In the genomic region with DNA sequence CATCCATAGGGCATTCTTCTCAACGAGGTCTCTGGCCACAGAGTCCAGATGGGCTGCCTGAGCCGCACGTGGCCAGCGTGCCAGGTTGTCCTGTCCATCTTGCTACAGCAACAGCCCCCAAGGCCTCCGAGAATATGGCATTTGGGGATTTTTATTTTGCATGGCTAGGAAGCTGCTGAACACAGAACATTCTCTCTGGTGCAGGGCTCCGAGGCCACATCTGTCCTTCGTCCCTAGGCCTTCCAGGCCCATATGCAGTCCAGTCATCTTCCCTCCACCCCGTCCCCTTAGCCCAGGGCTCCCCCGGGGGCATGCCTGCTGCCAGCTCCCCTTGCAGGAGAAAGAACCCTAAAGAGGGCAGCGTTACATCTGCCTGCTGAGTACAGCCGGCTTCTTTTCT, we compare ENCODE assay signal across 11 cellular contexts. TPM values are rescaled to one million over a fixed set of nuclear protein-coding genes. Genes with fewer than 3 reads are reported as not detected.
DNase-seq lines count a peak whose midpoint lies in the region; ATAC-seq, FAIRE-seq and TF ChIP-seq lines count a peak whose summit lies in the region.
"Had no signal": no experiment of that assay in that cellular context is flagged by ENCODE, and none has a peak within 500 bp of the region (broad histone marks: within the 10 kb centered on the region; RNA-seq: fewer than 3 reads in every experiment).

No MANE protein-coding gene starts in this region.

- DNase-seq in NCI-H2171 treated with DMSO at 0.1 percent for 48 hours (lab: John Stamatoyannopoulos, UW) (peak; percentile 20), NCI-H2171 (lab: John Stamatoyannopoulos, UW) (no peak), esophagus muscularis mucosa (ENCODE audit: extremely low spot score) (no peak), retina (peak; percentile 54), SJCRH30 (no peak), D721Med (ENCODE audit: insufficient read length, low spot score) (no peak)
- DNase-seq: NCI-H446 treated with DMSO at 0.1 percent for 48 hours had no signal

- H3K27ac ChIP-seq in esophagus muscularis mucosa (replicated peaks in 1 of 4) (peak overlapping the region; percentile 64 to 100 (median 84)), SJCRH30 (no peak overlapping the region)

- H3K4me1 ChIP-seq in Loucy (ENCODE audit: insufficient read depth, low read length, poor library complexity, severe bottlenecking), result peaks cover 27% of the 10 kb centered on the region
- peaks cover 55 to 75% (median 68%) of the 10 kb centered on the region in 4 donors for H3K4me1 ChIP-seq in esophagus muscularis mucosa
- H3K4me1 ChIP-seq in SJCRH30, result no peaks in the 10 kb centered on the region

- intact Hi-C loops in esophagus muscularis mucosa (cut with DNase I), result loop anchor here (5.0 to 10.0 kb wide), 3 partner anchors 36 to 254 kb away; no protein-coding TSS in a partner anchor

- no peaks in the 10 kb centered on the region for H3K9me3 ChIP-seq in Loucy (ENCODE audit: insufficient read depth, low read depth, low read length)
- no peaks in the 10 kb centered on the region for H3K9me3 ChIP-seq in esophagus muscularis mucosa
- H3K9me3 ChIP-seq in SJCRH30 (replicated peaks), result no peaks in the 10 kb centered on the region

- TF ChIP-seq CTCF in Loucy (conservative IDR thresholded peaks at IDR 0.05; ENCODE audit: low read length) (0 out of 2 replicates have a peak, but pooled peaks have one; percentile 16), esophagus muscularis mucosa (IDR thresholded peaks at IDR 0.05) (no peak), D721Med (IDR thresholded peaks at IDR 0.05; ENCODE audit: insufficient read depth, missing control alignments) (no peak)

- TF ChIP-seq EP300 in esophagus muscularis mucosa (IDR thresholded peaks at IDR 0.05), result no peak

- H3K79me2 ChIP-seq in Loucy (ENCODE audit: insufficient read depth, low read length), result peaks cover 54% of the 10 kb centered on the region

- H3K27me3 ChIP-seq in Loucy (ENCODE audit: insufficient read depth, low read length, poor library complexity, severe bottlenecking) (no peaks in the 10 kb centered on the region), esophagus muscularis mucosa (no peaks in the 10 kb centered on the region), SJCRH30 (no peaks in the 10 kb centered on the region)

- H2AFZ ChIP-seq in Loucy (ENCODE audit: low read length), result no peak overlapping the region

- no peaks in the 10 kb centered on the region for H3K9me2 ChIP-seq in Loucy (replicated peaks; ENCODE audit: low read depth, low read length)

- FAIRE-seq in D721Med (lab: Jason Lieb, UNC), result no peak
- FAIRE-seq: A204.1, GM12891 had no signal

- H3K4me2 ChIP-seq in Loucy (ENCODE audit: low read depth, low read length, poor library complexity, severe bottlenecking), result peak overlapping the region; percentile 85

- 50% methylated on average over 10 of the region's 11 CpGs for WGBS in esophagus muscularis mucosa

- H3K36me3 ChIP-seq in Loucy (ENCODE audit: insufficient read depth, low read length) (no peaks in the 10 kb centered on the region), esophagus muscularis mucosa (no peaks in the 10 kb centered on the region), SJCRH30 (no peaks in the 10 kb centered on the region)

- no peak overlapping the region for H3K9ac ChIP-seq in Loucy (ENCODE audit: low read depth, low read length, poor library complexity, severe bottlenecking)

- no peak overlapping the region for H3K4me3 ChIP-seq in Loucy (ENCODE audit: low read length, poor library complexity, severe bottlenecking)
- H3K4me3 ChIP-seq in esophagus muscularis mucosa, result peak overlapping the region in 3 of 4 donors; percentile 20 to 86 (median 81)
- H3K4me3 ChIP-seq in SJCRH30, result no peak overlapping the region

- no peaks in the 10 kb centered on the region for H3F3A ChIP-seq in Loucy (ENCODE audit: low read depth)

- H4K20me1 ChIP-seq in Loucy (ENCODE audit: insufficient read depth, low read length, poor library complexity, severe bottlenecking), result peaks cover 33% of the 10 kb centered on the region

- TF ChIP-seq POLR2A in esophagus muscularis mucosa (IDR thresholded peaks at IDR 0.05; ENCODE audit: low read depth), result no peak

- no peak for ATAC-seq in HG02884 (IDR thresholded peaks at IDR 0.05; ENCODE audit: unreplicated experiment)

RNA-seq across cellular contexts. Expression of a gene that starts 2.3 kb away (rescaled TPM):
- total RNA-seq in esophagus muscularis mucosa, result 100 to 1,000 TPM in 1 of 4 donors, 10 to 100 TPM in 3; 59.4 to 119 (median 76.1) TPM
- 8.9 and 11.3 TPM in 2 replicates for total RNA-seq in SJCRH30 (2014; rRNA removed; shearing (Covaris generic))

Comparison
In these comparisons a context has a peak if more than half of its experiments do, and no peak if none do; other contexts are left out.
1. DNase-seq: peak in NCI-H2171 treated with DMSO at 0.1 percent for 48 hours (single experiment) and retina (single experiment); none in NCI-H2171 (single experiment), esophagus muscularis mucosa (single experiment), SJCRH30 (0 of 2) and D721Med (single experiment).
2. H3K4me3 ChIP-seq: peak in esophagus muscularis mucosa (3 of 4); none in Loucy (single experiment) and SJCRH30 (single experiment).